Comparison of ENCODE assay signal across 8 cellular contexts in the genomic region with DNA sequence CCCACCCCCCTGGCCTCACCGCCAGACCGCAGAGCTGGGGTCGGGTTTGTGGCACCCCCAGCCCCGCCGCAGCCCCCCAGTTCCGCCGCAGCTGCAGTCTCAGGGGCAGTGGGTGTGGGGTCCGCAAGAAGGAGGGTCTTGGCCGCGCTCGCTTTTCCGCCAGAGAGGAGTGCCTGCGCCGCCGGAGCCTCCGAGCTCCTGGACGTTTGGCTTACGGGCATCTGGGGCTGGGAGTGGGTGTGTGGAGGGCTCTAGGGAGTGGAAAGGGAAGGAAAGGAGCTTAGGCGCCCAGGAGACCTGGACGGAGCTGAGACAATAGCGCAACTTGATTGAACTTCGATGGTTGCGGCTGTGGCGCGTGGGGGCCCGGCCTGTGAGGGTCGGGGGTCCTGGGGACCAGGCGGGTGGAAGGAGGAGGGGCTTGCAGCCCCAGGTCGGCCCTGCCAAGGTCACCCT.
A peak's percentile ranks its signal among the peaks of the same experiment; 100 is the strongest.
DNase-seq lines count a peak whose midpoint lies in the region; ATAC-seq and TF ChIP-seq lines count a peak whose summit lies in the region.

No MANE protein-coding gene starts in this region.

- no peaks in the 10 kb centered on the region for H3K36me3 ChIP-seq in upper lobe of right lung
- H3K36me3 ChIP-seq in MG63, result peaks cover 41% of the 10 kb centered on the region

- intact Hi-C loops in upper lobe of right lung (cut with DNase I), result no loop called here

- ATAC-seq in central memory CD8-positive, alpha-beta T cell (replicated peaks; ENCODE audit: extremely low read depth, poor library complexity, severe bottlenecking), result peak; percentile 17
- ATAC-seq in memory B cell (ENCODE audit: low read depth) (no peak), upper lobe of right lung (peak; percentile 35)

- H3K9me3 ChIP-seq in upper lobe of right lung (no peaks in the 10 kb centered on the region), MG63 (no peaks in the 10 kb centered on the region)

- no peak overlapping the region for H3K27ac Mint-ChIP-seq in activated naive CD4-positive, alpha-beta T cell treated with anti-CD3 and anti-CD28 coated beads, Interleukin-2, amount 10 ng/mL, durations not matched to agents 7 days and 5 days
- peak overlapping the region; percentile 46 for H3K27ac Mint-ChIP-seq in central memory CD8-positive, alpha-beta T cell (ENCODE audit: low read depth)
- H3K27ac Mint-ChIP-seq in memory B cell, result no peak overlapping the region

- peaks cover 24% of the 10 kb centered on the region for H3K4me1 ChIP-seq in upper lobe of right lung

- CTCF ChIA-PET in activated naive CD4-positive, alpha-beta T cell treated with anti-CD3 and anti-CD28 coated beads, Interleukin-2, amount 10 ng/mL, durations not matched to agents 7 days and 5 days (lab: Charles Lee), result interaction anchor here (0.9 kb wide), 1 partner anchor 53 kb away, joined by 3 read pairs; no protein-coding TSS in a partner anchor

- TF ChIP-seq CTCF in upper lobe of right lung (IDR thresholded peaks at IDR 0.05), result no peak

- no peaks in the 10 kb centered on the region for H3K36me3 Mint-ChIP-seq in activated naive CD4-positive, alpha-beta T cell treated with anti-CD3 and anti-CD28 coated beads, Interleukin-2, amount 10 ng/mL, durations not matched to agents 7 days and 5 days
- H3K36me3 Mint-ChIP-seq in central memory CD8-positive, alpha-beta T cell (ENCODE audit: insufficient read depth), result peaks cover 1% of the 10 kb centered on the region
- no peaks in the 10 kb centered on the region for H3K36me3 Mint-ChIP-seq in memory B cell

- H3K27ac ChIP-seq in upper lobe of right lung, result peak overlapping the region; percentile 42

- no peaks in the 10 kb centered on the region for H3K9me3 Mint-ChIP-seq in activated naive CD4-positive, alpha-beta T cell treated with anti-CD3 and anti-CD28 coated beads, Interleukin-2, amount 10 ng/mL, durations not matched to agents 7 days and 5 days
- H3K9me3 Mint-ChIP-seq in central memory CD8-positive, alpha-beta T cell, result no peaks in the 10 kb centered on the region
- H3K9me3 Mint-ChIP-seq in memory B cell, result no peaks in the 10 kb centered on the region

- peaks cover 11% of the 10 kb centered on the region for H3K4me1 Mint-ChIP-seq in activated naive CD4-positive, alpha-beta T cell treated with anti-CD3 and anti-CD28 coated beads, Interleukin-2, amount 10 ng/mL, durations not matched to agents 7 days and 5 days
- peaks cover 16% of the 10 kb centered on the region for H3K4me1 Mint-ChIP-seq in central memory CD8-positive, alpha-beta T cell
- peaks cover 25% of the 10 kb centered on the region for H3K4me1 Mint-ChIP-seq in memory B cell

- H3K4me3 Mint-ChIP-seq in activated naive CD4-positive, alpha-beta T cell treated with anti-CD3 and anti-CD28 coated beads, Interleukin-2, amount 10 ng/mL, durations not matched to agents 7 days and 5 days, result peak overlapping the region; percentile 76
- peak overlapping the region; percentile 88 for H3K4me3 Mint-ChIP-seq in central memory CD8-positive, alpha-beta T cell
- H3K4me3 Mint-ChIP-seq in memory B cell, result peak overlapping the region; percentile 94

- H3K4me3 ChIP-seq in upper lobe of right lung (peak overlapping the region; percentile 69), MG63 (no peak overlapping the region)

- H3K27me3 Mint-ChIP-seq in activated naive CD4-positive, alpha-beta T cell treated with anti-CD3 and anti-CD28 coated beads, Interleukin-2, amount 10 ng/mL, durations not matched to agents 7 days and 5 days, result peaks cover 68% of the 10 kb centered on the region
- peaks cover 90% of the 10 kb centered on the region for H3K27me3 Mint-ChIP-seq in central memory CD8-positive, alpha-beta T cell
- peaks cover 4% of the 10 kb centered on the region for H3K27me3 Mint-ChIP-seq in memory B cell

- H3K27me3 ChIP-seq in upper lobe of right lung, result no peaks in the 10 kb centered on the region
- no peaks in the 10 kb centered on the region for H3K27me3 ChIP-seq in MG63

- DNase-seq in activated naive CD4-positive, alpha-beta T cell treated with anti-CD3 and anti-CD28 coated beads, Interleukin-2, amount 10 ng/mL, durations not matched to agents 7 days and 5 days, result no peak
- DNase-seq in activated naive CD4-positive, alpha-beta T cell treated with anti-CD3 and anti-CD28 coated beads, Interleukin-2, amount 50 U/mL, for 16 hours, result no peak
- no peak for DNase-seq in central memory CD8-positive, alpha-beta T cell (ENCODE audit: low spot score in 2 of 2)
- no peak for DNase-seq in memory B cell (ENCODE audit: low spot score in 2 of 2)
- no peak for DNase-seq in upper lobe of right lung
- no peak for DNase-seq in kidney glomerular epithelial cell (lab: John Stamatoyannopoulos, UW)
- DNase-seq in DMS79 (lab: John Stamatoyannopoulos, UW), result no peak
- DNase-seq in MG63, result no peak
